1 cellular context compared by ENCODE assay signal in the genomic region with DNA sequence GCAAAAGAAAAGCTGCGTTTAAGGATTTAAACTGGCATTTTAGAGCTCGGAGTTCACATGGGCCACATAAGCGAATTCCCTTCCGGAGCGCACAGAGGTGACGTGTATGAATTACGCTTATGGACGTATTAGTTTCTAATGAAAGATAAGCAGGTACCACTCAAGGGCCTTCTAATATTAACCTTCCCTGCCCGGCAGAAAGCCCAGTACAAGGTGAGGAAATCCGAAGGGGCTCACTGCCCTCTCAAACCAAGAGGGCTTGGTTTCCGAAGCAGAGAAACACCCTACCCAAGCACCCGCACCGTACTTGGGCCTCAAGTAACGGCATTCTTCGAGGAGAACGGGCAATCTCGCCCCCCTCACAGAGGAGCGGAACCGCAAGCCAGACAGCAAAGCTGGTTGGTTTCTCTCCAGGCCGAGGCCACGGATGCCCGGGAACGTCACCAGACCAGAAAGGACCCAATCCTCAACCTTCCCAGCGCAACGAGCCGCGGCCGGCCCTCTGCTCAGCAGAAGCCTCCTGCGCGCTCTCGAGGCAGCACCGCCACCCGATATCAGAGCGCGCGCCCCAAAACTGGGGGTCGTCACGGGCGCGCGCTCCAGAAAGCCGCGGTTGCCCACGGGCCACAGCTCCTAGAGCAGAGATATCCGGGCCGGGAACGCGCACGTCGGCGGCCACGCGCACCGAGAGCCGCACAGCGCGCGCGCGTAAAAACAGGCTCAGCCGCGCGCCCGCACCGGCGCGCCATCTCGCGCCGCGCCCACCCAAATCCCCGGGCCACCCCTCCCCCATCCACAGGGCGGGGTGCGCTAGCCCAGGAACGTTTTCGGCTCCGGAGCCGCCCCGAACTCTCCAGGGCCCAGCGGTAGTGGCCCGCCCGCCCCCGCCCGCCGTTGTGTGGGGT.
A peak's percentile ranks its signal among the peaks of the same experiment; 100 is the strongest.
TF ChIP-seq lines count a peak whose summit lies in the region.

No MANE protein-coding gene starts in this region.

TF ChIP-seq in HepG2, 621 proteins besides CTCF, POLR2A, EP300 and RAD21 (continues in another document):
- TF ChIP-seq MEIS2 (CRISPR knock-in tag; IDR thresholded peaks at IDR 0.05): peak; percentile 20; the same call in 1 of the 2 replicates
- TF ChIP-seq, protein P1, sequence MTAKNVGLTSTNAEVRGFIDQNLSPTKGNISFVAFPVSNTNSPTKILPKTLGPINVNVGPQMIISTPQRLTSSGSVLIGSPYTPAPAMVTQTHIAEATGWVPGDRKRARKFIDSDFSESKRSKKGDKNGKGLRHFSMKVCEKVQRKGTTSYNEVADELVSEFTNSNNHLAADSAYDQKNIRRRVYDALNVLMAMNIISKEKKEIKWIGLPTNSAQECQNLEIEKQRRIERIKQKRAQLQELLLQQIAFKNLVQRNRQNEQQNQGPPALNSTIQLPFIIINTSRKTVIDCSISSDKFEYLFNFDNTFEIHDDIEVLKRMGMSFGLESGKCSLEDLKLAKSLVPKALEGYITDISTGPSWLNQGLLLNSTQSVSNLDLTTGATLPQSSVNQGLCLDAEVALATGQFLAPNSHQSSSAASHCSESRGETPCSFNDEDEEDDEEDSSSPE (CRISPR knock-in tag; IDR thresholded peaks at IDR 0.05): peak; percentile 37
- TF ChIP-seq ZNF317 (CRISPR knock-in tag; IDR thresholded peaks at IDR 0.05): 0 out of 2 replicates have a peak, but pooled peaks have one; percentile 47
- TF ChIP-seq HNRNPL (IDR thresholded peaks at IDR 0.05; ENCODE audit: low read depth, low read length): no peak
- TF ChIP-seq ZNF782 (CRISPR knock-in tag; IDR thresholded peaks at IDR 0.05; ENCODE audit: borderline replicate concordance): peak; percentile 33; the same call in 1 of the 2 replicates
- peak; percentile 57; the same call in 1 of the 2 replicates for TF ChIP-seq MTA1 (CRISPR knock-in tag; IDR thresholded peaks at IDR 0.05; ENCODE audit: borderline replicate concordance)
- peak; percentile 74; the same call in 1 of the 2 replicates for TF ChIP-seq ZNF343 (CRISPR knock-in tag; IDR thresholded peaks at IDR 0.05)
- TF ChIP-seq, protein P2, sequence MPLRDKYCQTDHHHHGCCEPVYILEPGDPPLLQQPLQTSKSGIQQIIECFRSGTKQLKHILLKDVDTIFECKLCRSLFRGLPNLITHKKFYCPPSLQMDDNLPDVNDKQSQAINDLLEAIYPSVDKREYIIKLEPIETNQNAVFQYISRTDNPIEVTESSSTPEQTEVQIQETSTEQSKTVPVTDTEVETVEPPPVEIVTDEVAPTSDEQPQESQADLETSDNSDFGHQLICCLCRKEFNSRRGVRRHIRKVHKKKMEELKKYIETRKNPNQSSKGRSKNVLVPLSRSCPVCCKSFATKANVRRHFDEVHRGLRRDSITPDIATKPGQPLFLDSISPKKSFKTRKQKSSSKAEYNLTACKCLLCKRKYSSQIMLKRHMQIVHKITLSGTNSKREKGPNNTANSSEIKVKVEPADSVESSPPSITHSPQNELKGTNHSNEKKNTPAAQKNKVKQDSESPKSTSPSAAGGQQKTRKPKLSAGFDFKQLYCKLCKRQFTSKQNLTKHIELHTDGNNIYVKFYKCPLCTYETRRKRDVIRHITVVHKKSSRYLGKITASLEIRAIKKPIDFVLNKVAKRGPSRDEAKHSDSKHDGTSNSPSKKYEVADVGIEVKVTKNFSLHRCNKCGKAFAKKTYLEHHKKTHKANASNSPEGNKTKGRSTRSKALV (CRISPR knock-in tag; IDR thresholded peaks at IDR 0.05): peak; percentile 62
- TF ChIP-seq, protein P3, sequence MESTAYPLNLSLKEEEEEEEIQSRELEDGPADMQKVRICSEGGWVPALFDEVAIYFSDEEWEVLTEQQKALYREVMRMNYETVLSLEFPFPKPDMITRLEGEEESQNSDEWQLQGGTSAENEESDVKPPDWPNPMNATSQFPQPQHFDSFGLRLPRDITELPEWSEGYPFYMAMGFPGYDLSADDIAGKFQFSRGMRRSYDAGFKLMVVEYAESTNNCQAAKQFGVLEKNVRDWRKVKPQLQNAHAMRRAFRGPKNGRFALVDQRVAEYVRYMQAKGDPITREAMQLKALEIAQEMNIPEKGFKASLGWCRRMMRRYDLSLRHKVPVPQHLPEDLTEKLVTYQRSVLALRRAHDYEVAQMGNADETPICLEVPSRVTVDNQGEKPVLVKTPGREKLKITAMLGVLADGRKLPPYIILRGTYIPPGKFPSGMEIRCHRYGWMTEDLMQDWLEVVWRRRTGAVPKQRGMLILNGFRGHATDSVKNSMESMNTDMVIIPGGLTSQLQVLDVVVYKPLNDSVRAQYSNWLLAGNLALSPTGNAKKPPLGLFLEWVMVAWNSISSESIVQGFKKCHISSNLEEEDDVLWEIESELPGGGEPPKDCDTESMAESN (CRISPR knock-in tag; conservative IDR thresholded peaks at IDR 0.05): peak; percentile 31; the same call in 1 of the 2 replicates
- TF ChIP-seq JUND (CRISPR knock-in tag; IDR thresholded peaks at IDR 0.05): no peak
- TF ChIP-seq, protein P4, sequence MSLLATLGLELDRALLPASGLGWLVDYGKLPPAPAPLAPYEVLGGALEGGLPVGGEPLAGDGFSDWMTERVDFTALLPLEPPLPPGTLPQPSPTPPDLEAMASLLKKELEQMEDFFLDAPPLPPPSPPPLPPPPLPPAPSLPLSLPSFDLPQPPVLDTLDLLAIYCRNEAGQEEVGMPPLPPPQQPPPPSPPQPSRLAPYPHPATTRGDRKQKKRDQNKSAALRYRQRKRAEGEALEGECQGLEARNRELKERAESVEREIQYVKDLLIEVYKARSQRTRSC (CRISPR knock-in tag; IDR thresholded peaks at IDR 0.05; ENCODE audit: low read depth): peak; percentile 32; the same call in 1 of the 2 replicates
- TF ChIP-seq MEIS1 (CRISPR knock-in tag; IDR thresholded peaks at IDR 0.05; ENCODE audit: borderline replicate concordance): peak; percentile 84
- TF ChIP-seq KMT2B (CRISPR knock-in tag; IDR thresholded peaks at IDR 0.05): peak; percentile 68
- TF ChIP-seq CREM (IDR thresholded peaks at IDR 0.05): 0 out of 2 replicates have a peak, but pooled peaks have one; percentile 55
- TF ChIP-seq CREM (CRISPR knock-in tag; IDR thresholded peaks at IDR 0.05): no peak
- TF ChIP-seq ZNF430 (CRISPR knock-in tag; IDR thresholded peaks at IDR 0.05): peak; percentile 39; the same call in 1 of the 2 replicates
- TF ChIP-seq FOXC1 (CRISPR knock-in tag; IDR thresholded peaks at IDR 0.05; ENCODE audit: borderline replicate concordance): 0 out of 2 replicates have a peak, but pooled peaks have one; percentile 45
- TF ChIP-seq, protein P5, sequence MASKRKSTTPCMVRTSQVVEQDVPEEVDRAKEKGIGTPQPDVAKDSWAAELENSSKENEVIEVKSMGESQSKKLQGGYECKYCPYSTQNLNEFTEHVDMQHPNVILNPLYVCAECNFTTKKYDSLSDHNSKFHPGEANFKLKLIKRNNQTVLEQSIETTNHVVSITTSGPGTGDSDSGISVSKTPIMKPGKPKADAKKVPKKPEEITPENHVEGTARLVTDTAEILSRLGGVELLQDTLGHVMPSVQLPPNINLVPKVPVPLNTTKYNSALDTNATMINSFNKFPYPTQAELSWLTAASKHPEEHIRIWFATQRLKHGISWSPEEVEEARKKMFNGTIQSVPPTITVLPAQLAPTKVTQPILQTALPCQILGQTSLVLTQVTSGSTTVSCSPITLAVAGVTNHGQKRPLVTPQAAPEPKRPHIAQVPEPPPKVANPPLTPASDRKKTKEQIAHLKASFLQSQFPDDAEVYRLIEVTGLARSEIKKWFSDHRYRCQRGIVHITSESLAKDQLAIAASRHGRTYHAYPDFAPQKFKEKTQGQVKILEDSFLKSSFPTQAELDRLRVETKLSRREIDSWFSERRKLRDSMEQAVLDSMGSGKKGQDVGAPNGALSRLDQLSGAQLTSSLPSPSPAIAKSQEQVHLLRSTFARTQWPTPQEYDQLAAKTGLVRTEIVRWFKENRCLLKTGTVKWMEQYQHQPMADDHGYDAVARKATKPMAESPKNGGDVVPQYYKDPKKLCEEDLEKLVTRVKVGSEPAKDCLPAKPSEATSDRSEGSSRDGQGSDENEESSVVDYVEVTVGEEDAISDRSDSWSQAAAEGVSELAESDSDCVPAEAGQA (IDR thresholded peaks at IDR 0.05; ENCODE audit: low read depth): no peak
- TF ChIP-seq, protein P5 (CRISPR knock-in tag; IDR thresholded peaks at IDR 0.05; ENCODE audit: borderline replicate concordance): peak; percentile 30; the same call in 1 of the 2 replicates
- TF ChIP-seq, protein P6, sequence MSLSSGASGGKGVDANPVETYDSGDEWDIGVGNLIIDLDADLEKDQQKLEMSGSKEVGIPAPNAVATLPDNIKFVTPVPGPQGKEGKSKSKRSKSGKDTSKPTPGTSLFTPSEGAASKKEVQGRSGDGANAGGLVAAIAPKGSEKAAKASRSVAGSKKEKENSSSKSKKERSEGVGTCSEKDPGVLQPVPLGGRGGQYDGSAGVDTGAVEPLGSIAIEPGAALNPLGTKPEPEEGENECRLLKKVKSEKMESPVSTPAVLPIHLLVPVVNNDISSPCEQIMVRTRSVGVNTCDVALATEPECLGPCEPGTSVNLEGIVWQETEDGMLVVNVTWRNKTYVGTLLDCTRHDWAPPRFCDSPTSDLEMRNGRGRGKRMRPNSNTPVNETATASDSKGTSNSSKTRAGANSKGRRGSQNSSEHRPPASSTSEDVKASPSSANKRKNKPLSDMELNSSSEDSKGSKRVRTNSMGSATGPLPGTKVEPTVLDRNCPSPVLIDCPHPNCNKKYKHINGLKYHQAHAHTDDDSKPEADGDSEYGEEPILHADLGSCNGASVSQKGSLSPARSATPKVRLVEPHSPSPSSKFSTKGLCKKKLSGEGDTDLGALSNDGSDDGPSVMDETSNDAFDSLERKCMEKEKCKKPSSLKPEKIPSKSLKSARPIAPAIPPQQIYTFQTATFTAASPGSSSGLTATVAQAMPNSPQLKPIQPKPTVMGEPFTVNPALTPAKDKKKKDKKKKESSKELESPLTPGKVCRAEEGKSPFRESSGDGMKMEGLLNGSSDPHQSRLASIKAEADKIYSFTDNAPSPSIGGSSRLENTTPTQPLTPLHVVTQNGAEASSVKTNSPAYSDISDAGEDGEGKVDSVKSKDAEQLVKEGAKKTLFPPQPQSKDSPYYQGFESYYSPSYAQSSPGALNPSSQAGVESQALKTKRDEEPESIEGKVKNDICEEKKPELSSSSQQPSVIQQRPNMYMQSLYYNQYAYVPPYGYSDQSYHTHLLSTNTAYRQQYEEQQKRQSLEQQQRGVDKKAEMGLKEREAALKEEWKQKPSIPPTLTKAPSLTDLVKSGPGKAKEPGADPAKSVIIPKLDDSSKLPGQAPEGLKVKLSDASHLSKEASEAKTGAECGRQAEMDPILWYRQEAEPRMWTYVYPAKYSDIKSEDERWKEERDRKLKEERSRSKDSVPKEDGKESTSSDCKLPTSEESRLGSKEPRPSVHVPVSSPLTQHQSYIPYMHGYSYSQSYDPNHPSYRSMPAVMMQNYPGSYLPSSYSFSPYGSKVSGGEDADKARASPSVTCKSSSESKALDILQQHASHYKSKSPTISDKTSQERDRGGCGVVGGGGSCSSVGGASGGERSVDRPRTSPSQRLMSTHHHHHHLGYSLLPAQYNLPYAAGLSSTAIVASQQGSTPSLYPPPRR (CRISPR knock-in tag; IDR thresholded peaks at IDR 0.05; ENCODE audit: borderline replicate concordance): no peak; the same call in 1 of the 2 replicates
- 0 out of 2 replicates have a peak, but pooled peaks have one; percentile 19 for TF ChIP-seq ZNF350 (CRISPR knock-in tag; IDR thresholded peaks at IDR 0.05; ENCODE audit: borderline replicate concordance, low read depth)
- TF ChIP-seq, protein P7, sequence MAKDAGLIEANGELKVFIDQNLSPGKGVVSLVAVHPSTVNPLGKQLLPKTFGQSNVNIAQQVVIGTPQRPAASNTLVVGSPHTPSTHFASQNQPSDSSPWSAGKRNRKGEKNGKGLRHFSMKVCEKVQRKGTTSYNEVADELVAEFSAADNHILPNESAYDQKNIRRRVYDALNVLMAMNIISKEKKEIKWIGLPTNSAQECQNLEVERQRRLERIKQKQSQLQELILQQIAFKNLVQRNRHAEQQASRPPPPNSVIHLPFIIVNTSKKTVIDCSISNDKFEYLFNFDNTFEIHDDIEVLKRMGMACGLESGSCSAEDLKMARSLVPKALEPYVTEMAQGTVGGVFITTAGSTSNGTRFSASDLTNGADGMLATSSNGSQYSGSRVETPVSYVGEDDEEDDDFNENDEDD (CRISPR knock-in tag; IDR thresholded peaks at IDR 0.05; ENCODE audit: borderline replicate concordance): peak; percentile 2; the same call in 1 of the 2 replicates
- no peak for TF ChIP-seq ARHGAP35 (CRISPR knock-in tag; IDR thresholded peaks at IDR 0.05; ENCODE audit: borderline replicate concordance)
- no peak for TF ChIP-seq RFXAP (CRISPR knock-in tag; IDR thresholded peaks at IDR 0.05; ENCODE audit: borderline replicate concordance)
- peak; percentile 34; the same call in 1 of the 2 replicates for TF ChIP-seq ZNF501 (CRISPR knock-in tag; IDR thresholded peaks at IDR 0.05)
- TF ChIP-seq GABPA (IDR thresholded peaks at IDR 0.05; ENCODE audit: low read depth, low read length): no peak
- TF ChIP-seq GABPA (CRISPR knock-in tag; IDR thresholded peaks at IDR 0.05; ENCODE audit: low read depth): peak; percentile 57
- TF ChIP-seq, protein P8, sequence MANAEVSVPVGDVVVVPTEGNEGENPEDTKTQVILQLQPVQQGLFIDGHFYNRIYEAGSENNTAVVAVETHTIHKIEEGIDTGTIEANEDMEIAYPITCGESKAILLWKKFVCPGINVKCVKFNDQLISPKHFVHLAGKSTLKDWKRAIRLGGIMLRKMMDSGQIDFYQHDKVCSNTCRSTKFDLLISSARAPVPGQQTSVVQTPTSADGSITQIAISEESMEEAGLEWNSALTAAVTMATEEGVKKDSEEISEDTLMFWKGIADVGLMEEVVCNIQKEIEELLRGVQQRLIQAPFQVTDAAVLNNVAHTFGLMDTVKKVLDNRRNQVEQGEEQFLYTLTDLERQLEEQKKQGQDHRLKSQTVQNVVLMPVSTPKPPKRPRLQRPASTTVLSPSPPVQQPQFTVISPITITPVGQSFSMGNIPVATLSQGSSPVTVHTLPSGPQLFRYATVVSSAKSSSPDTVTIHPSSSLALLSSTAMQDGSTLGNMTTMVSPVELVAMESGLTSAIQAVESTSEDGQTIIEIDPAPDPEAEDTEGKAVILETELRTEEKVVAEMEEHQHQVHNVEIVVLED (CRISPR knock-in tag; IDR thresholded peaks at IDR 0.05; ENCODE audit: borderline replicate concordance): peak; percentile 72
- TF ChIP-seq, protein P9, sequence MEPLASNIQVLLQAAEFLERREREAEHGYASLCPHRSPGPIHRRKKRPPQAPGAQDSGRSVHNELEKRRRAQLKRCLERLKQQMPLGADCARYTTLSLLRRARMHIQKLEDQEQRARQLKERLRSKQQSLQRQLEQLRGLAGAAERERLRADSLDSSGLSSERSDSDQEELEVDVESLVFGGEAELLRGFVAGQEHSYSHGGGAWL (CRISPR knock-in tag; IDR thresholded peaks at IDR 0.05): no peak
